Comparison of ENCODE assay signal across 18 cellular contexts in genomic region chr5:158123595-158123994, GRCh38.
"Had no signal": no experiment of that assay in that cellular context is flagged by ENCODE, and none has a peak within 500 bp of the region (broad histone marks: within the 10 kb centered on the region; RNA-seq: fewer than 3 reads in every experiment).

No MANE protein-coding gene starts in this region.

- H3K27ac ChIP-seq: esophagus squamous epithelium, foreskin keratinocyte, heart left ventricle, neutrophil, psoas muscle, right lobe of liver, stomach, thoracic aorta, transverse colon had no signal

- H3K9me3 Mint-ChIP-seq: dendritic cell treated with granulocyte-macrophage colony-stimulating factor and Interleukin-4, amounts not matched to agents 40 ng/mL and 50 ng/mL, for 4 days; naive thymus-derived CD8-positive, alpha-beta T cell had no signal

- H3K36me3 Mint-ChIP-seq: naive thymus-derived CD8-positive, alpha-beta T cell had no signal

- H3K27me3 ChIP-seq: esophagus squamous epithelium, heart left ventricle, neutrophil, right lobe of liver, stomach, transverse colon had no signal

- DNase-seq: esophagus squamous epithelium; foreskin keratinocyte; heart left ventricle; hippocampal formation; left colon; naive thymus-derived CD8-positive, alpha-beta T cell; psoas muscle; retina; right lobe of liver; stimulated activated CD4-positive, alpha-beta T cell treated with anti-CD3 and anti-CD28 coated beads, Interleukin-4, amount 100 ng/mL, for 1 hour; stimulated activated CD8-positive, alpha-beta memory T cell treated with anti-CD3 and anti-CD28 coated beads, Interleukin-4, amount 100 ng/mL, for 48 hours; stimulated activated naive CD4-positive, alpha-beta T cell; stomach; substantia nigra; transverse colon had no signal

- H3K4me3 Mint-ChIP-seq: dendritic cell treated with granulocyte-macrophage colony-stimulating factor and Interleukin-4, amounts not matched to agents 40 ng/mL and 50 ng/mL, for 4 days; naive thymus-derived CD8-positive, alpha-beta T cell had no signal

- ATAC-seq: foreskin keratinocyte; heart left ventricle; left colon; naive thymus-derived CD8-positive, alpha-beta T cell; psoas muscle; right lobe of liver had no signal

- H3K9me3 ChIP-seq: esophagus squamous epithelium, heart left ventricle, neutrophil, psoas muscle, right lobe of liver, stomach, thoracic aorta, transverse colon had no signal

- H3K4me1 ChIP-seq: esophagus squamous epithelium, foreskin keratinocyte, heart left ventricle, psoas muscle, right lobe of liver, stomach, transverse colon had no signal

- H3K27ac Mint-ChIP-seq: dendritic cell treated with granulocyte-macrophage colony-stimulating factor and Interleukin-4, amounts not matched to agents 40 ng/mL and 50 ng/mL, for 4 days; naive thymus-derived CD8-positive, alpha-beta T cell had no signal

- H3K36me3 ChIP-seq: esophagus squamous epithelium, heart left ventricle, neutrophil, right lobe of liver, stomach, thoracic aorta, transverse colon had no signal

- H3K27me3 Mint-ChIP-seq: dendritic cell treated with granulocyte-macrophage colony-stimulating factor and Interleukin-4, amounts not matched to agents 40 ng/mL and 50 ng/mL, for 4 days had no signal

- H3K4me3 ChIP-seq: esophagus squamous epithelium, heart left ventricle, psoas muscle, right lobe of liver, stomach, thoracic aorta, transverse colon had no signal

- H3K4me1 Mint-ChIP-seq: naive thymus-derived CD8-positive, alpha-beta T cell had no signal
